Comparison of ENCODE assay signal across 8 cellular contexts in the genomic region with DNA sequence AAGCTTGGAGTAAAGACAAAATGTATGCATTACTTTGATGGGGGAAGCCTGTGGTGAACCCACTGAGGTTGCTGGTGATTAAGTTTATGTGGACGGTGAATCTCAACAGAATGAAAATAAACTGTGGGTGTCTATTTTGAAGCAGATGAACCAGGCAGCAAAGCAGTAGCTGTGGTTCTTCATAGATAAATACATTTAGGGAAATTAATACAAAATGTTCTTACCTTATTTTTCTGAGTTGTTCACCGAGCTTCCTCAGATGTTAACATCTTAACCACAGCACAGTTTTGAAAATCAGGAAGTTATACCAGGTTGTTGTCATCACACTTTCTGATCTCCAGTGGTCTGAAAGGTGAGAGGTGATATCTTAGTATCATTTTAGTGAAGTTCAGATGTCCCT. TPM values are rescaled to one million over a fixed set of nuclear protein-coding genes. Genes with fewer than 3 reads are reported as not detected.
DNase-seq lines count a peak whose midpoint lies in the region; ATAC-seq and TF ChIP-seq lines count a peak whose summit lies in the region.

No MANE protein-coding gene starts in this region.

- peak overlapping the region in 2 of 10 experiments; percentile 2 to 10; a peak in 2 of 20 replicates for H3K4me3 ChIP-seq in BLaER1 treated with 17β-estradiol and CSF1 and Interleukin-3, amounts not matched to agents 10 nM and 100 nM
- no peak overlapping the region for H3K4me3 ChIP-seq in esophagus squamous epithelium

- peaks cover 0 to 12% (median 0%) of the 10 kb centered on the region in 11 experiments; a peak in 3 of 22 replicates for H4K20me1 ChIP-seq in BLaER1 treated with 17β-estradiol and CSF1 and Interleukin-3, amounts not matched to agents 10 nM and 100 nM

- TF ChIP-seq CTCF in esophagus squamous epithelium (IDR thresholded peaks at IDR 0.05), result no peak

- H3K27me3 ChIP-seq in BLaER1 treated with 17β-estradiol and CSF1 and Interleukin-3, amounts not matched to agents 10 nM and 100 nM, result no peaks in the 10 kb centered on the region
- no peaks in the 10 kb centered on the region for H3K27me3 ChIP-seq in esophagus squamous epithelium

- peak overlapping the region; percentile 42 to 88 (median 85); a peak in 19 of 22 replicates for H3K9ac ChIP-seq in BLaER1 treated with 17β-estradiol and CSF1 and Interleukin-3, amounts not matched to agents 10 nM and 100 nM

- peak overlapping the region; percentile 49 to 100 (median 98); a peak in 21 of 22 replicates for H3K27ac ChIP-seq in BLaER1 treated with 17β-estradiol and CSF1 and Interleukin-3, amounts not matched to agents 10 nM and 100 nM
- H3K27ac ChIP-seq in esophagus squamous epithelium, result peak overlapping the region; percentile 76 to 87 (median 81)

- intact Hi-C loops in esophagus squamous epithelium (cut with DNase I), result no loop called here

- H3K4me2 ChIP-seq in BLaER1 treated with 17β-estradiol and CSF1 and Interleukin-3, amounts not matched to agents 10 nM and 100 nM, result peak overlapping the region; percentile 80 to 99 (median 95)

- ATAC-seq in GM21515 (IDR thresholded peaks at IDR 0.05; ENCODE audit: unreplicated experiment), result peak; percentile 35
- no peak for ATAC-seq in HG02973 (IDR thresholded peaks at IDR 0.05; ENCODE audit: unreplicated experiment)
- no peak for ATAC-seq in HG02981 (IDR thresholded peaks at IDR 0.05; ENCODE audit: unreplicated experiment)

- TF ChIP-seq POLR2A in esophagus squamous epithelium (IDR thresholded peaks at IDR 0.05), result no peak

- DNase-seq in OCI-M1 (lab: John Stamatoyannopoulos, UW) (peak; percentile 65), esophagus squamous epithelium (lab: John Stamatoyannopoulos, UW) (no peak), NCI-H1048 (lab: John Stamatoyannopoulos, UW) (no peak), hippocampal formation (lab: John Stamatoyannopoulos, UW) (no peak)

- peaks cover 89 to 100% (median 99%) of the 10 kb centered on the region in 10 experiments for H3K4me1 ChIP-seq in BLaER1 treated with 17β-estradiol and CSF1 and Interleukin-3, amounts not matched to agents 10 nM and 100 nM
- H3K4me1 ChIP-seq in esophagus squamous epithelium, result peaks cover 35 to 100% (median 72%) of the 10 kb centered on the region in 3 donors

- WGBS in esophagus squamous epithelium, 2 donors, result 42 to 60% methylated on average over 2 of the region's 2 CpGs

- H3K36me3 ChIP-seq in BLaER1 treated with 17β-estradiol and CSF1 and Interleukin-3, amounts not matched to agents 10 nM and 100 nM, result peaks cover 0 to 45% (median 31%) of the 10 kb centered on the region in 11 experiments; a peak in 19 of 22 replicates
- peaks cover 0 to 8% (median 0%) of the 10 kb centered on the region in 3 donors for H3K36me3 ChIP-seq in esophagus squamous epithelium

- peaks cover 0 to 27% (median 19%) of the 10 kb centered on the region in 11 experiments; a peak in 13 of 22 replicates for H3K9me3 ChIP-seq in BLaER1 treated with 17β-estradiol and CSF1 and Interleukin-3, amounts not matched to agents 10 nM and 100 nM (replicated peaks in 1 of 11)
- no peaks in the 10 kb centered on the region for H3K9me3 ChIP-seq in esophagus squamous epithelium

RNA-seq across cellular contexts. Expression of gene NCK2, which starts 53.9 kb away (rescaled TPM):
- total RNA-seq in esophagus squamous epithelium, result 10 to 100 TPM; 55.4 to 90.5 (median 62.5) TPM
